ENCODE assay signal across 16 cellular contexts in genomic region chr11:69655479-69656394, GRCh38. TPM values are rescaled to one million over a fixed set of nuclear protein-coding genes. Genes with fewer than 3 reads are reported as not detected.
A peak's percentile ranks its signal among the peaks of the same experiment; 100 is the strongest.
DNase-seq lines count a peak whose midpoint lies in the region; ATAC-seq and TF ChIP-seq lines count a peak whose summit lies in the region.
"Had no signal": no experiment of that assay in that cellular context is flagged by ENCODE, and none has a peak within 500 bp of the region (broad histone marks: within the 10 kb centered on the region; RNA-seq: fewer than 3 reads in every experiment).

No MANE protein-coding gene starts in this region.

- no peak overlapping the region for H2BK15ac ChIP-seq in mesenchymal stem cell (ENCODE audit: low read depth, poor library complexity, severe bottlenecking)

- H3K4me3 ChIP-seq in H7 (ENCODE audit: insufficient read depth, low read depth, low read length), result no peak overlapping the region
- H3K4me3 ChIP-seq in mesenchymal stem cell (ENCODE audit: insufficient read depth in 1 of 2, low read depth in 1 of 2, low read length in 2 of 2), result no peak overlapping the region
- H3K4me3 ChIP-seq: dorsolateral prefrontal cortex, left ventricle myocardium inferior had no signal

- no peak overlapping the region for H4K91ac ChIP-seq in mesenchymal stem cell (ENCODE audit: low read length)

- ATAC-seq in GM21526 (IDR thresholded peaks at IDR 0.05; ENCODE audit: low FRiP score, unreplicated experiment) (no peak), HG03025 (IDR thresholded peaks at IDR 0.05; ENCODE audit: low FRiP score, unreplicated experiment) (no peak)
- ATAC-seq: activated T-helper 17 cell treated with anti-CD3 and anti-CD28 coated beads, Interleukin-2, amount 50 U/mL, for 72 hours had no signal

- no peak overlapping the region for H2AK5ac ChIP-seq in mesenchymal stem cell (ENCODE audit: low read length, severe bottlenecking)

- peak overlapping the region; percentile 100 for H3K27ac ChIP-seq in 22Rv1
- H3K27ac ChIP-seq in mesenchymal stem cell (ENCODE audit: low read length, poor library complexity, severe bottlenecking), result no peak overlapping the region
- H3K27ac ChIP-seq: dorsolateral prefrontal cortex, KMS-11, left ventricle myocardium inferior had no signal

- peak overlapping the region; percentile 12 for H4K8ac ChIP-seq in mesenchymal stem cell (ENCODE audit: low read length)

- H2BK12ac ChIP-seq in mesenchymal stem cell (ENCODE audit: low read length in 2 of 2), result no peak overlapping the region

- TF ChIP-seq CTCF in 22Rv1 (IDR thresholded peaks at IDR 0.05), result no peak

- H3K18ac ChIP-seq in mesenchymal stem cell (ENCODE audit: low read depth in 1 of 2, low read length in 2 of 2), result no peak overlapping the region

- 90% methylated on average over 18 of the region's 18 CpGs for WGBS in mesenchymal stem cell

- H3K4ac ChIP-seq in mesenchymal stem cell (ENCODE audit: low read depth in 1 of 2, low read length in 2 of 2), result peak overlapping the region in 1 of 2 experiments; percentile 24

- H3K36me3 ChIP-seq in H7 (replicated peaks; ENCODE audit: control insufficient read depth, insufficient read depth, low read length) (peaks cover 9% of the 10 kb centered on the region), mesenchymal stem cell (ENCODE audit: control insufficient read depth in 1 of 2, insufficient read depth in 2 of 2, low read depth in 1 of 2, low read length in 2 of 2) (peaks cover 35 to 39% of the 10 kb centered on the region in 2 experiments)

- H3K14ac ChIP-seq in mesenchymal stem cell (ENCODE audit: low read length in 2 of 2), result no peak overlapping the region

- peaks cover 19% of the 10 kb centered on the region for H3K4me1 ChIP-seq in mesenchymal stem cell (ENCODE audit: control insufficient read depth, insufficient read depth, low read depth, low read length)

- H3K9me3 ChIP-seq in mesenchymal stem cell (ENCODE audit: control insufficient read depth, low read length), result no peaks in the 10 kb centered on the region
- H3K9me3 ChIP-seq: left ventricle myocardium inferior had no signal

- no peak overlapping the region for H2BK120ac ChIP-seq in mesenchymal stem cell (ENCODE audit: low read depth, low read length)

- peak; percentile 59 for DNase-seq in H7
- DNase-seq in SW480 (ENCODE audit: low spot score), result peak; percentile 53
- DNase-seq in mesenchymal stem cell, result peak; percentile 34
- DNase-seq in amniotic stem cell (lab: John Stamatoyannopoulos, UW), result no peak
- DNase-seq in NCI-H2196 (lab: John Stamatoyannopoulos, UW; ENCODE audit: unreplicated experiment), result no peak
- DNase-seq: GOT3, left ventricle myocardium inferior, OCI-M1 had no signal

- H3K4me2 ChIP-seq in mesenchymal stem cell (ENCODE audit: low read length, poor library complexity, severe bottlenecking), result no peak overlapping the region
- H3K4me2 ChIP-seq: KMS-11 had no signal

- no peak overlapping the region for H3K9ac ChIP-seq in mesenchymal stem cell (ENCODE audit: low read length)
- H3K9ac ChIP-seq: KMS-11 had no signal

- H3K79me1 ChIP-seq in mesenchymal stem cell (replicated peaks; ENCODE audit: low read length, poor library complexity, severe bottlenecking), result peaks cover 3% of the 10 kb centered on the region

- H2BK5ac ChIP-seq in mesenchymal stem cell (ENCODE audit: low read depth, low read length, poor library complexity, severe bottlenecking), result no peak overlapping the region

- no peak overlapping the region for H3K23ac ChIP-seq in mesenchymal stem cell (ENCODE audit: low read length in 2 of 2)

- H3K27me3 ChIP-seq in H7 (ENCODE audit: control insufficient read depth, insufficient read depth, low read length) (no peaks in the 10 kb centered on the region), mesenchymal stem cell (ENCODE audit: control insufficient read depth in 1 of 2, insufficient read depth in 1 of 2, low read length in 2 of 2) (no peaks in the 10 kb centered on the region)
- H3K27me3 ChIP-seq: dorsolateral prefrontal cortex had no signal

- H2AFZ ChIP-seq in mesenchymal stem cell (ENCODE audit: low read depth, low read length), result no peak overlapping the region

RNA-seq across cellular contexts. Expression of gene CCND1, which starts 14.8 kb away (rescaled TPM):
- total RNA-seq in H7 (2014; rRNA removed; shearing (Covaris generic)), result 220 and 292 TPM in 2 replicates
- 324 TPM for polyA plus RNA-seq in mesenchymal stem cell (2013, experiment 1 of 2)
- polyA plus RNA-seq in mesenchymal stem cell (2013, experiment 2 of 2), result 321 TPM

RNA-seq across cellular contexts. Expression of gene LTO1, which starts 19.4 kb away (rescaled TPM):
- 12.3 and 13.9 TPM in 2 replicates for total RNA-seq in H7 (2014; rRNA removed; shearing (Covaris generic))
- 12.8 TPM for polyA plus RNA-seq in mesenchymal stem cell (2013, experiment 1 of 2)
- polyA plus RNA-seq in mesenchymal stem cell (2013, experiment 2 of 2), result 12.4 TPM

RNA-seq across cellular contexts. Expression of gene FGF19, which starts 48.1 kb away (rescaled TPM):
- total RNA-seq in H7 (2014; rRNA removed; shearing (Covaris generic)), result 36.7 and 42.8 TPM in 2 replicates
- polyA plus RNA-seq in mesenchymal stem cell (2013, experiment 1 of 2), result not detected
- 0.01 TPM for polyA plus RNA-seq in mesenchymal stem cell (2013, experiment 2 of 2)
- total RNA-seq: activated T-helper 17 cell treated with anti-CD3 and anti-CD28 coated beads, Interleukin-2, amount 50 U/mL, for 72 hours; astrocyte; dorsolateral prefrontal cortex; left ventricle myocardium inferior; T-helper 2 cell treated with Interferon-gamma antibody and Interleukin-4, amounts not matched to agents 100 ng/mL and 5 ng/mL, for 36 hours had no signal

Comparison
In these comparisons a context has a peak if more than half of its experiments do, and no peak if none do; other contexts are left out.
1. DNase-seq: peak in H7 (single experiment), SW480 (single experiment) and mesenchymal stem cell (single experiment); none in amniotic stem cell (single experiment) and NCI-H2196 (single experiment).